ENCODE assay signal across 12 cellular contexts in the genomic region with DNA sequence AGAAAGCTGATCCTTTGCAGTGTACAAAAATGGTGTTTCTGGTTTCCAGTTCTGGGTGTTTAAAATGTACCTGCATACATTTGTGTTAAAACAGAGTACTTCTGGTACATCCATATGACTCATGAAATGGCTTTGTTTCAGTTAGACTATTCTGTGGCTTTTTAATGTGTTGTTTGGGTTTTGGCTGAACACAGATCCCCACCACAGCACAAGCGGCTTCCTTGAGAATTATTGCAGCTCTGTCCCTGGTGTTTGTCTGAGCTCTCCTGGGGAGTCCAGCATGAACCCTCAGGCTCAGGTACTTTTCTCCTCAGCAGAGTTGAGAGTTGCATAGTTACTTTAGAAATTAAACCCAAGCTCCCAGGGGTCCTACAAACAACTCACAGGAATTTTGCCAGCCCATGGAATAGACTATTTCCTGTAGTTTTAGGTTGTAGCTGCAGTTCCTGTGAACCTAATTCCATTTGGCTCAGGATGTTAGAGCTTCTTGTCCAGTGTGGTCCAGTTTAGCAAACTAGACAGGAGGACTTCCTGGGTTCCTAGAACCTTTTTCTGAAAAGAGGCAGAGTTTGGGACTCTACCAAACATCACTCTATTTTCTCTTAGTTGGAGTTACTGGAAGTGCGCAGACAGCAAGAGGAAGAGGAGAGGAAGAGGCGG.
DNase-seq lines count a peak whose midpoint lies in the region; ATAC-seq and TF ChIP-seq lines count a peak whose summit lies in the region.
"Had no signal": no experiment of that assay in that cellular context is flagged by ENCODE, and none has a peak within 500 bp of the region (broad histone marks: within the 10 kb centered on the region; RNA-seq: fewer than 3 reads in every experiment).

No MANE protein-coding gene starts in this region.

- TF ChIP-seq POLR2A in transverse colon (IDR thresholded peaks at IDR 0.05): no peak

- peak overlapping the region; percentile 14 for H3K4me3 Mint-ChIP-seq in activated naive CD8-positive, alpha-beta T cell treated with anti-CD3 and anti-CD28 coated beads, Interleukin-2, amount 10 ng/mL, durations not matched to agents 7 days and 5 days
- H3K4me3 Mint-ChIP-seq in activated naive CD8-positive, alpha-beta T cell treated with anti-CD3 and anti-CD28 coated beads for 36 hours: no peak overlapping the region
- H3K4me3 Mint-ChIP-seq: activated naive CD8-positive, alpha-beta T cell had no signal

- H3K27ac ChIP-seq in transverse colon: peak overlapping the region in 3 of 4 donors; percentile 8 to 36 (median 13)
- H3K27ac ChIP-seq: epithelial cell of prostate had no signal

- H3K27ac Mint-ChIP-seq in activated naive CD8-positive, alpha-beta T cell treated with anti-CD3 and anti-CD28 coated beads, Interleukin-2, amount 10 ng/mL, durations not matched to agents 7 days and 5 days: peak overlapping the region; percentile 11
- H3K27ac Mint-ChIP-seq in activated naive CD8-positive, alpha-beta T cell treated with anti-CD3 and anti-CD28 coated beads for 36 hours: no peak overlapping the region
- peak overlapping the region; percentile 72 to 84 for H3K27ac Mint-ChIP-seq in activated naive CD4-positive, alpha-beta T cell treated with anti-CD3 and anti-CD28 coated beads, Interleukin-2, amount 50 U/mL, for 72 hours
- H3K27ac Mint-ChIP-seq: activated naive CD8-positive, alpha-beta T cell had no signal

- intact Hi-C loops in transverse colon (cut with DNase I; ENCODE audit: low total_unique reads): no loop called here

- ATAC-seq in activated naive CD8-positive, alpha-beta T cell treated with anti-CD3 and anti-CD28 coated beads, Interleukin-2, amount 10 ng/mL, durations not matched to agents 7 days and 5 days (ENCODE audit: low read depth): peak; percentile 48
- ATAC-seq in activated naive CD4-positive, alpha-beta T cell treated with anti-CD3 and anti-CD28 coated beads, Interleukin-2, amount 50 U/mL, for 72 hours: peak; percentile 75 to 90
- no peak for ATAC-seq in HG02884 (IDR thresholded peaks at IDR 0.05; ENCODE audit: unreplicated experiment)

- peaks cover 0 to 89% (median 41%) of the 10 kb centered on the region in 4 donors for H3K36me3 ChIP-seq in transverse colon

- no peak for TF ChIP-seq EP300 in transverse colon (IDR thresholded peaks at IDR 0.05; ENCODE audit: low read depth)

- WGBS in transverse colon (ENCODE audit: low coverage in 1 of 2), 2 donors: 90% methylated on average over 3 of the region's 3 CpGs; no CpG with 5 or more reads in 1 of the 2 donors

- DNase-seq in activated naive CD8-positive, alpha-beta T cell treated with anti-CD3 and anti-CD28 coated beads, Interleukin-2, amount 10 ng/mL, durations not matched to agents 7 days and 5 days: no peak
- DNase-seq in activated naive CD8-positive, alpha-beta T cell treated with anti-CD3 and anti-CD28 coated beads for 36 hours: no peak
- DNase-seq in activated naive CD4-positive, alpha-beta T cell treated with anti-CD3 and anti-CD28 coated beads, Interleukin-2, amount 50 U/mL, for 72 hours (ENCODE audit: low spot score in 2 of 2): no peak
- DNase-seq in iris pigment epithelial cell (ENCODE audit: low read depth): peak; percentile 74
- DNase-seq in transverse colon: no peak
- DNase-seq in NCI-H187 treated with DMSO at 0.1 percent for 48 hours (lab: John Stamatoyannopoulos, UW): no peak
- DNase-seq in NCI-H2171 treated with DMSO at 0.1 percent for 48 hours (lab: John Stamatoyannopoulos, UW): no peak
- DNase-seq: BE2C, NCI-H1930 had no signal

- H3K4me3 ChIP-seq in transverse colon: no peak overlapping the region

- no peaks in the 10 kb centered on the region for H3K27me3 Mint-ChIP-seq in activated naive CD8-positive, alpha-beta T cell treated with anti-CD3 and anti-CD28 coated beads, Interleukin-2, amount 10 ng/mL, durations not matched to agents 7 days and 5 days
- no peaks in the 10 kb centered on the region for H3K27me3 Mint-ChIP-seq in activated naive CD8-positive, alpha-beta T cell treated with anti-CD3 and anti-CD28 coated beads for 36 hours
- H3K27me3 Mint-ChIP-seq: activated naive CD8-positive, alpha-beta T cell had no signal

- no peaks in the 10 kb centered on the region for H3K9me3 ChIP-seq in transverse colon
- H3K9me3 ChIP-seq: BE2C had no signal

- no peaks in the 10 kb centered on the region for H3K27me3 ChIP-seq in transverse colon
- H3K27me3 ChIP-seq: BE2C had no signal

- no peaks in the 10 kb centered on the region for H3K9me3 Mint-ChIP-seq in activated naive CD8-positive, alpha-beta T cell treated with anti-CD3 and anti-CD28 coated beads, Interleukin-2, amount 10 ng/mL, durations not matched to agents 7 days and 5 days
- no peaks in the 10 kb centered on the region for H3K9me3 Mint-ChIP-seq in activated naive CD8-positive, alpha-beta T cell treated with anti-CD3 and anti-CD28 coated beads for 36 hours
- no peaks in the 10 kb centered on the region for H3K9me3 Mint-ChIP-seq in activated naive CD4-positive, alpha-beta T cell treated with anti-CD3 and anti-CD28 coated beads, Interleukin-2, amount 50 U/mL, for 72 hours

- in situ Hi-C loops in transverse colon (cut with MboI; ENCODE audit: low pct_ligation_motif_present in 1 of 4, low pct_unique_long_range_greater_than_20kb in 1 of 4, low sequenced_read_pairs in 3 of 4): no loop called here

- H3K36me3 Mint-ChIP-seq in activated naive CD8-positive, alpha-beta T cell treated with anti-CD3 and anti-CD28 coated beads, Interleukin-2, amount 10 ng/mL, durations not matched to agents 7 days and 5 days: peaks cover 33% of the 10 kb centered on the region
- peaks cover 20% of the 10 kb centered on the region for H3K36me3 Mint-ChIP-seq in activated naive CD8-positive, alpha-beta T cell treated with anti-CD3 and anti-CD28 coated beads for 36 hours
- peaks cover 25 to 41% of the 10 kb centered on the region in 2 donors for H3K36me3 Mint-ChIP-seq in activated naive CD4-positive, alpha-beta T cell treated with anti-CD3 and anti-CD28 coated beads, Interleukin-2, amount 50 U/mL, for 72 hours

- no peak for TF ChIP-seq CTCF in transverse colon (IDR thresholded peaks at IDR 0.05)

- H3K4me1 ChIP-seq in transverse colon: peaks cover 0 to 9% (median 0%) of the 10 kb centered on the region in 4 donors
- H3K4me1 ChIP-seq: BE2C had no signal

- POLR2A ChIA-PET in activated naive CD8-positive, alpha-beta T cell treated with anti-CD3 and anti-CD28 coated beads, Interleukin-2, amount 10 ng/mL, durations not matched to agents 7 days and 5 days (lab: Charles Lee): interaction anchor here (0.9 kb wide), 1 partner anchor 22 kb away, joined by 3 read pairs; no protein-coding TSS in a partner anchor

- H3K4me1 Mint-ChIP-seq in activated naive CD8-positive, alpha-beta T cell treated with anti-CD3 and anti-CD28 coated beads, Interleukin-2, amount 10 ng/mL, durations not matched to agents 7 days and 5 days: peaks cover 16% of the 10 kb centered on the region
- peaks cover 9% of the 10 kb centered on the region for H3K4me1 Mint-ChIP-seq in activated naive CD8-positive, alpha-beta T cell treated with anti-CD3 and anti-CD28 coated beads for 36 hours
